12 cellular contexts compared by ENCODE assay signal in the genomic region with DNA sequence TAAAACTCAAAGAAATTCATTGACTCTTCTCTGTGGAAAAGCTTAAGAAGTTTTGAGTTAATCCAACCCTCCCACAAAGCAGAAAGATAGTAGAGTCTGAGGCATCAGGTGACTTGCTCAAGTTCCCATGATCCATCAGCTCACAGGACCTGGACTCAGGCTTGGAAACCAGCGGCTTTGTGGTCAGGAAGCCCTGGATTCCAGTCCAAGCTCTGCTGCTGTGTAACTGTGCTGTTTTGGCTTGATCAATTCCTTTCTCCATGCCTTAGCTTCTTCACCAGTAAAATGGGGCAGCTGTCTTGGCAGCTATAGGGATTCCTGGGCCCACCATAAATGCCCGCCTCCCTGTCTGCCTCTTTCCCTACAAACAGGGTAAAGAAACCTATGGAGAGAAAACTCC.
A peak's percentile ranks its signal among the peaks of the same experiment; 100 is the strongest.
DNase-seq lines count a peak whose midpoint lies in the region; ATAC-seq, FAIRE-seq and TF ChIP-seq lines count a peak whose summit lies in the region.
"Had no signal": no experiment of that assay in that cellular context is flagged by ENCODE, and none has a peak within 500 bp of the region (broad histone marks: within the 10 kb centered on the region; RNA-seq: fewer than 3 reads in every experiment).

No MANE protein-coding gene starts in this region.

- H3K4me2 ChIP-seq in KMS-11 (peak overlapping the region; percentile 94), neuronal stem cell (ENCODE audit: insufficient read depth, low read length, poor library complexity, severe bottlenecking) (no peak overlapping the region)

- no peak overlapping the region for H3K18ac ChIP-seq in neuronal stem cell (ENCODE audit: low read length)

- no peak for DNase-seq in CD4-positive, CD25-positive, alpha-beta regulatory T cell
- DNase-seq in bronchial epithelial cell (ENCODE audit: low read depth), result no peak
- no peak for DNase-seq in neuronal stem cell (ENCODE audit: low spot score)
- DNase-seq in NK-92 treated with Interleukin-12 subunit alpha and Interleukin-12 subunit beta, amount 100 ng/mL, for 24 hours (lab: John Stamatoyannopoulos, UW), result no peak
- DNase-seq in kidney, result no peak
- no peak for DNase-seq in SHP77 (lab: John Stamatoyannopoulos, UW)
- DNase-seq: NCI-H446 treated with DMSO at 0.1 percent for 48 hours had no signal

- no peak overlapping the region for H3K4ac ChIP-seq in neuronal stem cell (ENCODE audit: low read length)

- H3K36me3 ChIP-seq in CD4-positive, CD25-positive, alpha-beta regulatory T cell (ENCODE audit: control insufficient read depth, insufficient read depth, low read length), result no peaks in the 10 kb centered on the region
- H3K36me3 ChIP-seq in KMS-11 (ENCODE audit: insufficient read depth), result no peaks in the 10 kb centered on the region
- H3K36me3 ChIP-seq in bronchial epithelial cell (ENCODE audit: control insufficient read depth, insufficient read depth, low read length), result no peaks in the 10 kb centered on the region
- H3K36me3 ChIP-seq in neuronal stem cell (replicated peaks in 1 of 2; ENCODE audit: control insufficient read depth in 2 of 2, insufficient read depth in 2 of 2, low read length in 2 of 2), result no peaks in the 10 kb centered on the region
- no peaks in the 10 kb centered on the region for H3K36me3 ChIP-seq in kidney (ENCODE audit: control insufficient read depth in 1 of 2, insufficient read depth in 2 of 2, low read length in 2 of 2)
- H3K36me3 ChIP-seq: vagina had no signal

- H3K9ac ChIP-seq in KMS-11, result peak overlapping the region; percentile 76
- H3K9ac ChIP-seq in neuronal stem cell (ENCODE audit: low read depth, low read length, poor library complexity), result no peak overlapping the region
- no peak overlapping the region for H3K9ac ChIP-seq in kidney (ENCODE audit: low read length in 2 of 2)

- H3K9me3 Mint-ChIP-seq in CD4-positive, CD25-positive, alpha-beta regulatory T cell, result no peaks in the 10 kb centered on the region
- H3K9me3 Mint-ChIP-seq: mesothelial cell of epicardium had no signal

- H3K4me3 Mint-ChIP-seq in CD4-positive, CD25-positive, alpha-beta regulatory T cell, result peak overlapping the region; percentile 51 to 84 (median 74)
- H3K4me3 Mint-ChIP-seq: mesothelial cell of epicardium had no signal

- H3K27ac ChIP-seq in CD4-positive, CD25-positive, alpha-beta regulatory T cell (ENCODE audit: insufficient read depth, low read length, poor library complexity, severe bottlenecking), result no peak overlapping the region
- H3K27ac ChIP-seq in KMS-11, result peak overlapping the region; percentile 74
- no peak overlapping the region for H3K27ac ChIP-seq in neuronal stem cell (replicated peaks; ENCODE audit: low read length)
- H3K27ac ChIP-seq in kidney (ENCODE audit: low read depth in 2 of 2, low read length in 2 of 2), result no peak overlapping the region
- H3K27ac ChIP-seq: vagina had no signal

- no peaks in the 10 kb centered on the region for H3K9me3 ChIP-seq in CD4-positive, CD25-positive, alpha-beta regulatory T cell (ENCODE audit: control insufficient read depth in 2 of 2, low read length in 2 of 2)
- H3K9me3 ChIP-seq in neuronal stem cell (replicated peaks in 1 of 2; ENCODE audit: control insufficient read depth in 2 of 2, insufficient read depth in 1 of 2, low read depth in 1 of 2, low read length in 2 of 2) (no peaks in the 10 kb centered on the region), kidney (ENCODE audit: control insufficient read depth in 1 of 2, low read length in 2 of 2) (no peaks in the 10 kb centered on the region)
- H3K9me3 ChIP-seq: vagina had no signal

- peak; percentile 40 for FAIRE-seq in bronchial epithelial cell (lab: Jason Lieb, UNC)
- FAIRE-seq in kidney (lab: Jason Lieb, UNC), result no peak
- FAIRE-seq: frontal cortex had no signal

- H3K79me1 ChIP-seq in neuronal stem cell (ENCODE audit: low read depth, low read length), result no peaks in the 10 kb centered on the region

- no peaks in the 10 kb centered on the region for H4K20me1 ChIP-seq in KMS-11 (ENCODE audit: insufficient read depth)

- H2BK120ac ChIP-seq in neuronal stem cell (ENCODE audit: low read depth, low read length), result no peak overlapping the region

- no peak overlapping the region for H2AK5ac ChIP-seq in neuronal stem cell (ENCODE audit: low read depth, low read length)

- no peaks in the 10 kb centered on the region for H3K79me2 ChIP-seq in KMS-11 (ENCODE audit: insufficient read depth, low read depth)

- H3K27me3 Mint-ChIP-seq in CD4-positive, CD25-positive, alpha-beta regulatory T cell, result no peaks in the 10 kb centered on the region

- H2BK5ac ChIP-seq in neuronal stem cell (ENCODE audit: low read length), result no peak overlapping the region

- intact Hi-C loops in kidney (cut with DNase I), result no loop called here

- no peak for ATAC-seq in CD4-positive, CD25-positive, alpha-beta regulatory T cell (ENCODE audit: low read depth in 2 of 2)
- ATAC-seq in GM21737 (IDR thresholded peaks at IDR 0.05; ENCODE audit: unreplicated experiment), result no peak

- H2BK12ac ChIP-seq in neuronal stem cell (ENCODE audit: low read length), result no peak overlapping the region

- no peak overlapping the region for H3K14ac ChIP-seq in neuronal stem cell (ENCODE audit: low read length)

- H4K8ac ChIP-seq in neuronal stem cell (ENCODE audit: low read depth, low read length), result no peak overlapping the region

- H3K27ac Mint-ChIP-seq in CD4-positive, CD25-positive, alpha-beta regulatory T cell, result peak overlapping the region in 2 of 3 donors; percentile 87 to 91
- H3K27ac Mint-ChIP-seq: mesothelial cell of epicardium had no signal

- no peak for TF ChIP-seq CTCF in KMS-11 (conservative IDR thresholded peaks at IDR 0.05; ENCODE audit: low read depth, low read length)
- TF ChIP-seq CTCF in bronchial epithelial cell (IDR thresholded peaks at IDR 0.05; ENCODE audit: insufficient read depth, low read length, severe bottlenecking), result no peak
- TF ChIP-seq CTCF in kidney (IDR thresholded peaks at IDR 0.05; ENCODE audit: borderline replicate concordance, extremely low read depth, insufficient read depth), result no peak

- no peak overlapping the region for H3K23ac ChIP-seq in neuronal stem cell (ENCODE audit: low read depth, low read length, poor library complexity)

- H3K4me3 ChIP-seq in CD4-positive, CD25-positive, alpha-beta regulatory T cell (ENCODE audit: low read depth, low read length), result peak overlapping the region; percentile 65
- no peak overlapping the region for H3K4me3 ChIP-seq in KMS-11 (IDR thresholded peaks at IDR 0.05; ENCODE audit: insufficient read depth, low read depth, low read length)
- H3K4me3 ChIP-seq in bronchial epithelial cell (ENCODE audit: low read depth, low read length), result no peak overlapping the region
- H3K4me3 ChIP-seq in neuronal stem cell (ENCODE audit: low read length in 2 of 2), result no peak overlapping the region
- no peak overlapping the region for H3K4me3 ChIP-seq in kidney (ENCODE audit: low read length in 2 of 2)

- peaks cover 4% of the 10 kb centered on the region for H3K36me3 Mint-ChIP-seq in CD4-positive, CD25-positive, alpha-beta regulatory T cell
- H3K36me3 Mint-ChIP-seq: mesothelial cell of epicardium had no signal

- peaks cover 29% of the 10 kb centered on the region for H3K4me1 ChIP-seq in CD4-positive, CD25-positive, alpha-beta regulatory T cell (ENCODE audit: control insufficient read depth, insufficient read depth, low read length, poor library complexity, severe bottlenecking)
- H3K4me1 ChIP-seq in KMS-11 (ENCODE audit: low read depth, poor library complexity, severe bottlenecking) (peaks cover 34% of the 10 kb centered on the region), neuronal stem cell (ENCODE audit: control insufficient read depth in 2 of 2, insufficient read depth in 1 of 2, low read depth in 1 of 2, low read length in 2 of 2) (peaks cover 9 to 12% of the 10 kb centered on the region in 2 donors), kidney (ENCODE audit: control insufficient read depth in 1 of 2, insufficient read depth in 1 of 2, low read depth in 1 of 2, low read length in 2 of 2) (peaks cover 0 to 12% of the 10 kb centered on the region in 2 donors)

- no peaks in the 10 kb centered on the region for H3K27me3 ChIP-seq in CD4-positive, CD25-positive, alpha-beta regulatory T cell (ENCODE audit: control insufficient read depth, insufficient read depth, low read length)
- no peaks in the 10 kb centered on the region for H3K27me3 ChIP-seq in KMS-11 (ENCODE audit: insufficient read depth, low read depth)
- no peaks in the 10 kb centered on the region for H3K27me3 ChIP-seq in bronchial epithelial cell (ENCODE audit: control insufficient read depth, insufficient read depth, low read length)
- no peaks in the 10 kb centered on the region for H3K27me3 ChIP-seq in neuronal stem cell (ENCODE audit: control insufficient read depth in 3 of 3, insufficient read depth in 3 of 3, low read depth in 1 of 3, low read length in 3 of 3)
- H3K27me3 ChIP-seq: vagina had no signal

- H2AFZ ChIP-seq in KMS-11 (ENCODE audit: low read depth), result peak overlapping the region; percentile 85
- peak overlapping the region; percentile 28 for H2AFZ ChIP-seq in neuronal stem cell (ENCODE audit: low read length)

- peaks cover 0 to 58% (median 30%) of the 10 kb centered on the region in 4 donors for H3K4me1 Mint-ChIP-seq in CD4-positive, CD25-positive, alpha-beta regulatory T cell

- WGBS in neuronal stem cell (ENCODE audit: extremely low coverage in 2 of 2, insufficient read length in 2 of 2, insufficient replicate concordance in 1 of 2), 2 donors, result no CpG with 5 or more reads among the region's 2 CpGs

- no peak overlapping the region for H2BK15ac ChIP-seq in neuronal stem cell (ENCODE audit: low read length)

- no peak overlapping the region for H4K91ac ChIP-seq in neuronal stem cell (ENCODE audit: low read depth, low read length, poor library complexity)
